ENCODE assay signal across 27 cellular contexts in the genomic region with DNA sequence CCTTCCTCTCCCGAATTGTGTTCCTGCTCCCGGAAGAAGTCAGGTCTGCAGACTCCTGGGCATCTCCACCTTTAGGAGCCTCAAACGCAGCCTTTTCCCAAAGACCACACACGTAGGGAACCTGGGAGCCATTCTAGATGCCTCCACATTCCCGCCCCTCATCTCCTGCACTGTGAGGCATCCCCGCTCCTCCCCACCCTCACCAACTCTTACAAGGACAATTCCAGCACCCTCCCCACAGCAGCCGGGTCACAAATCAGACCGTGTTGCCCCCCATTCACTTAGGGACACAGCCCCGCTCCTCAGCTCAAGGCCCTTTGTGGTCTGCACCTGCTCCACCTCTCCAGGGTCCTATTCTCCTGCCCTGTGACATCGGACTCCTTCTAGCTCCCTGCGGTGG.
"Had no signal": no experiment of that assay in that cellular context is flagged by ENCODE, and none has a peak within 500 bp of the region (broad histone marks: within the 10 kb centered on the region; RNA-seq: fewer than 3 reads in every experiment).

No MANE protein-coding gene starts in this region.

- H3K4me1 ChIP-seq: thyroid gland, tibial nerve, transverse colon, upper lobe of right lung had no signal

- H3K4me3 Mint-ChIP-seq: stimulated activated effector memory CD8-positive, alpha-beta T cell treated with anti-CD3 and anti-CD28 coated beads, Interleukin-12 subunit alpha, Interleukin-12 subunit beta, amount 100 ng/mL, for 72 hours; stimulated activated memory B cell treated with anti-CD40 and anti-IgM and Interleukin-4, amounts not matched to agents 10 μg/mL and 1 μg/mL and 100 μg/mL, for 72 hours; stimulated activated naive B cell treated with anti-CD40 and anti-IgM and Interleukin-4, amounts not matched to agents 10 μg/mL and 1 μg/mL and 100 μg/mL, for 72 hours; stimulated activated naive CD8-positive, alpha-beta T cell treated with anti-CD3 and anti-CD28 coated beads, Interleukin-15, amount 100 ng/mL, for 72 hours; stimulated activated naive CD8-positive, alpha-beta T cell treated with anti-CD3 and anti-CD28 coated beads, Interleukin-15, Interleukin-2, amounts not matched to agents 100 ng/mL and 50 ng/mL, for 24 hours; type B pancreatic cell had no signal

- H3K36me3 Mint-ChIP-seq: stimulated activated effector memory CD8-positive, alpha-beta T cell treated with anti-CD3 and anti-CD28 coated beads, Interleukin-12 subunit alpha, Interleukin-12 subunit beta, amount 100 ng/mL, for 72 hours had no signal

- H3K27me3 ChIP-seq: stomach, suprapubic skin, thyroid gland, tibial artery, tibial nerve, transverse colon, upper lobe of left lung, upper lobe of right lung, uterus, vagina had no signal

- H3K4me1 Mint-ChIP-seq: stimulated activated effector memory CD8-positive, alpha-beta T cell treated with anti-CD3 and anti-CD28 coated beads, Interleukin-12 subunit alpha, Interleukin-12 subunit beta, amount 100 ng/mL, for 72 hours; stimulated activated naive CD8-positive, alpha-beta T cell treated with anti-CD3 and anti-CD28 coated beads, Interleukin-15, amount 100 ng/mL, for 72 hours had no signal

- H3K27ac ChIP-seq: stomach, suprapubic skin, thoracic aorta, thyroid gland, tibial artery, tibial nerve, transverse colon, upper lobe of left lung, upper lobe of right lung, uterus, vagina had no signal

- H3K27me3 Mint-ChIP-seq: stimulated activated memory B cell treated with anti-CD40 and anti-IgM and Interleukin-4, amounts not matched to agents 10 μg/mL and 1 μg/mL and 100 μg/mL, for 72 hours; stimulated activated naive B cell treated with anti-CD40 and anti-IgM and Interleukin-4, amounts not matched to agents 10 μg/mL and 1 μg/mL and 100 μg/mL, for 72 hours; stimulated activated naive CD8-positive, alpha-beta T cell treated with anti-CD3 and anti-CD28 coated beads, Interleukin-15, amount 100 ng/mL, for 72 hours; stimulated activated naive CD8-positive, alpha-beta T cell treated with anti-CD3 and anti-CD28 coated beads, Interleukin-15, Interleukin-2, amounts not matched to agents 100 ng/mL and 50 ng/mL, for 24 hours had no signal

- H3K9me3 Mint-ChIP-seq: stimulated activated effector memory CD8-positive, alpha-beta T cell treated with anti-CD3 and anti-CD28 coated beads, Interleukin-12 subunit alpha, Interleukin-12 subunit beta, amount 100 ng/mL, for 72 hours; stimulated activated naive CD8-positive, alpha-beta T cell treated with anti-CD3 and anti-CD28 coated beads, Interleukin-15, amount 100 ng/mL, for 72 hours; stimulated activated naive CD8-positive, alpha-beta T cell treated with anti-CD3 and anti-CD28 coated beads, Interleukin-15, Interleukin-2, amounts not matched to agents 100 ng/mL and 50 ng/mL, for 24 hours; type B pancreatic cell had no signal

- H3K27ac Mint-ChIP-seq: stimulated activated effector memory CD8-positive, alpha-beta T cell treated with anti-CD3 and anti-CD28 coated beads, Interleukin-12 subunit alpha, Interleukin-12 subunit beta, amount 100 ng/mL, for 72 hours; stimulated activated memory B cell treated with anti-CD40 and anti-IgM and Interleukin-4, amounts not matched to agents 10 μg/mL and 1 μg/mL and 100 μg/mL, for 72 hours; stimulated activated naive B cell treated with anti-CD40 and anti-IgM and Interleukin-4, amounts not matched to agents 10 μg/mL and 1 μg/mL and 100 μg/mL, for 72 hours; stimulated activated naive CD8-positive, alpha-beta T cell treated with anti-CD3 and anti-CD28 coated beads, Interleukin-15, amount 100 ng/mL, for 72 hours; stimulated activated naive CD8-positive, alpha-beta T cell treated with anti-CD3 and anti-CD28 coated beads, Interleukin-15, Interleukin-2, amounts not matched to agents 100 ng/mL and 50 ng/mL, for 24 hours; type B pancreatic cell had no signal

- H3K36me3 ChIP-seq: suprapubic skin, thoracic aorta, thyroid gland, tibial nerve, transverse colon, upper lobe of right lung, uterus, vagina had no signal

- H3K4me3 ChIP-seq: stomach, suprapubic skin, thoracic aorta, thyroid gland, tibial artery, tibial nerve, transverse colon, upper lobe of left lung, upper lobe of right lung, uterus, vagina had no signal

- H3K9me3 ChIP-seq: stomach, suprapubic skin, thoracic aorta, thyroid gland, tibial artery, tibial nerve, transverse colon, upper lobe of left lung, upper lobe of right lung, uterus, vagina had no signal

- DNase-seq: stimulated activated CD4-positive, alpha-beta T cell treated with anti-CD3 and anti-CD28 coated beads, Interleukin-2, amount 100 ng/mL, for 48 hours; stimulated activated CD4-positive, alpha-beta T cell treated with anti-CD3 and anti-CD28 coated beads, Interleukin-4, amount 100 ng/mL, for 1 hour; stimulated activated CD4-positive, alpha-beta T cell treated with anti-CD3 and anti-CD28 coated beads, Interleukin-4, amount 100 ng/mL, for 24 hours; stimulated activated CD4-positive, alpha-beta T cell treated with anti-CD3 and anti-CD28 coated beads, Interleukin-4, amount 100 ng/mL, for 4 hours; stimulated activated CD8-positive, alpha-beta memory T cell treated with anti-CD3 and anti-CD28 coated beads, Interleukin-4, amount 100 ng/mL, for 48 hours; stimulated activated naive B cell treated with anti-CD40 and anti-IgM and Interleukin-4, amounts not matched to agents 10 μg/mL and 1 μg/mL and 100 μg/mL, for 72 hours; stimulated activated naive CD4-positive, alpha-beta T cell; stimulated activated naive CD4-positive, alpha-beta T cell treated with Interleukin-2 at 50 U/mL for 16 hours; stimulated activated naive CD8-positive, alpha-beta T cell treated with anti-CD3 and anti-CD28 coated beads, Interleukin-15, amount 100 ng/mL, for 72 hours; stimulated activated naive CD8-positive, alpha-beta T cell treated with anti-CD3 and anti-CD28 coated beads, Interleukin-15, Interleukin-2, amounts not matched to agents 100 U/mL and 50 U/mL, for 24 hours; stomach; substantia nigra; thyroid gland; tibial artery; transverse colon; trophoblast cell; upper lobe of left lung; upper lobe of right lung; uterus had no signal

- ATAC-seq: stimulated activated effector memory CD8-positive, alpha-beta T cell treated with anti-CD3 and anti-CD28 coated beads, Interleukin-12 subunit alpha, Interleukin-12 subunit beta, amount 100 ng/mL, for 72 hours; stimulated activated memory B cell treated with anti-CD40 and anti-IgM and Interleukin-4, amounts not matched to agents 10 μg/mL and 1 μg/mL and 100 μg/mL, for 72 hours; stimulated activated naive B cell treated with anti-CD40 and anti-IgM and Interleukin-4, amounts not matched to agents 10 μg/mL and 1 μg/mL and 100 μg/mL, for 72 hours; stimulated activated naive CD8-positive, alpha-beta T cell treated with anti-CD3 and anti-CD28 coated beads, Interleukin-15, amount 100 ng/mL, for 72 hours; stimulated activated naive CD8-positive, alpha-beta T cell treated with anti-CD3 and anti-CD28 coated beads, Interleukin-15, Interleukin-2, amounts not matched to agents 100 U/mL and 50 U/mL, for 24 hours; upper lobe of right lung had no signal
